In the genomic region with DNA sequence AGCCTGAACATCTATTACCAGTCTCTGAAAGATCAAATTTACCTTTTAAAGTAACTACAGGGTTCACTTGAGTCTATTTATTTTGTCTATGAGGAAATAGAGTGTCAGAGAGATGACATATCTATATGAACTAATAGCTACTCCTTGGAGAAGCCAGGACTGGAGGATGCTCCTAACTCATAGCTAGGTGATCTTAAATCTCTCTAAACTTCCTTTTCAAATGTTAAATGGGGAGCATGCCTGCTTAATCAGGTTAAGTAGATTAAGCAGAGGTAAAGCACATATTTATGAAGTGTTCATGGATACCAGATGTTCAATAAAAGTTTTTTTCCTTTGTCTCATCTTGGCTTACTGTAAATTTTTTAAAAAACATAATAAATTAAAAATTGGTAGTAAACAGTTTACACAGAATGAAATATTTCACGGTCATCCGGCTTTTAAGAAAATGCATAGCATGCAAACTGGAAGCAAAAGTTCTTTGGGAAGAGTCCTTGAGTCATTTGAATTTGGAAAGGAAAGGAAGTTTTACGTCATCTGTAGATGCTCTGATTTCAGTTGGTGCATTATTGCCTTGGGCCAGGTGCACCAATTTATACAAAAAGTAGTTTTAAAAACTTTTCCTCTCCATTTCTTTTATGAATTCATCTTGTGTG, we compare ENCODE assay signal across 14 cellular contexts.
"Had no signal": no experiment of that assay in that cellular context is flagged by ENCODE, and none has a peak within 500 bp of the region (broad histone marks: within the 10 kb centered on the region; RNA-seq: fewer than 3 reads in every experiment).

No MANE protein-coding gene starts in this region.

- H3K27ac ChIP-seq: dorsolateral prefrontal cortex, suprapubic skin had no signal

- H3K36me3 ChIP-seq: suprapubic skin had no signal

- H3K27ac Mint-ChIP-seq: activated B cell treated with CpG ODN at 0.5 μM for 24 hours; activated CD8-positive, alpha-beta T cell treated with anti-CD3 and anti-CD28 coated beads for 36 hours; activated naive CD4-positive, alpha-beta T cell treated with anti-CD3 and anti-CD28 coated beads, Interleukin-2, amount 50 U/mL, for 24 hours; nephron progenitor cell; stimulated activated naive CD8-positive, alpha-beta T cell treated with anti-CD3 and anti-CD28 coated beads, Interleukin-15, Interleukin-2, amounts not matched to agents 100 ng/mL and 50 ng/mL, for 24 hours; T-helper 1 cell treated with Interleukin-12 subunit alpha and Interleukin-12 subunit beta and Interleukin-4 antibody, amounts not matched to agents 30 μg/mL and 1 μg/mL, for 36 hours had no signal

- H3K27me3 Mint-ChIP-seq: activated B cell treated with CpG ODN at 0.5 μM for 24 hours; activated CD8-positive, alpha-beta T cell treated with anti-CD3 and anti-CD28 coated beads for 36 hours; activated naive CD4-positive, alpha-beta T cell treated with anti-CD3 and anti-CD28 coated beads, Interleukin-2, amount 50 U/mL, for 24 hours; stimulated activated naive CD8-positive, alpha-beta T cell treated with anti-CD3 and anti-CD28 coated beads, Interleukin-15, Interleukin-2, amounts not matched to agents 100 ng/mL and 50 ng/mL, for 24 hours had no signal

- FAIRE-seq: small intestine had no signal

- ATAC-seq: activated CD8-positive, alpha-beta T cell treated with anti-CD3 and anti-CD28 coated beads for 36 hours had no signal

- DNase-seq: activated B cell treated with CpG ODN at 0.5 μM for 24 hours; activated CD4-positive, alpha-beta T cell treated with anti-CD3 and anti-CD28 coated beads for 48 hours; activated CD8-positive, alpha-beta T cell treated with anti-CD3 and anti-CD28 coated beads for 36 hours; activated effector memory CD4-positive, alpha-beta T cell treated with anti-CD3 and anti-CD28 coated beads, Interleukin-2, amount 50 U/mL, for 16 hours; activated T-cell treated with anti-CD3 and anti-CD28 coated beads, Interleukin-2, amount 50 U/mL, for 48 hours; dorsolateral prefrontal cortex; nephron progenitor cell; occipital lobe; small intestine; trophoblast cell had no signal

- H3K4me3 ChIP-seq: dorsolateral prefrontal cortex, suprapubic skin had no signal

- H3K4me3 Mint-ChIP-seq: activated B cell treated with CpG ODN at 0.5 μM for 24 hours; activated CD8-positive, alpha-beta T cell treated with anti-CD3 and anti-CD28 coated beads for 36 hours; activated naive CD4-positive, alpha-beta T cell treated with anti-CD3 and anti-CD28 coated beads, Interleukin-2, amount 50 U/mL, for 24 hours; nephron progenitor cell; stimulated activated naive CD8-positive, alpha-beta T cell treated with anti-CD3 and anti-CD28 coated beads, Interleukin-15, Interleukin-2, amounts not matched to agents 100 ng/mL and 50 ng/mL, for 24 hours; T-helper 1 cell treated with Interleukin-12 subunit alpha and Interleukin-12 subunit beta and Interleukin-4 antibody, amounts not matched to agents 30 μg/mL and 1 μg/mL, for 36 hours had no signal

- H3K27me3 ChIP-seq: suprapubic skin had no signal

- H3K4me1 Mint-ChIP-seq: nephron progenitor cell had no signal
